ENCODE assay signal across 25 cellular contexts in the genomic region with DNA sequence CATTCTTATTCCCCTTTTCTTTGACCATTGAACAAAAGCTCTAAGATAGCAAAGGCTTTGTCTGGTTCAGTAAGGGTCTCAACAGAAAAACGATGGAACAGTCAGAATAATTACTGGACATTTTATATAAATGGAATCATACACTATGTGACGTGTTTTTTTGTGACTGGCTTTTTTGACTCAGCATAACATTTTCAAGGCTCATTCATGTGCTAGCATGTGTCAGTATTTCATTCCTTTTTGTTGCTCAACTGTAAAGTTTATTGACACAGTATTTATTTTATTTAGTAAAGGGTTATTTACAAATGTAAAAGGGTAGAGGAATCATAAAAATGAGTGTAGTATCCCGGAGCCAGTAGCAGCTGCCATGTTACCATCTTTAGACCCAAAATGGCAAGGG.
"Had no signal": no experiment of that assay in that cellular context is flagged by ENCODE, and none has a peak within 500 bp of the region (broad histone marks: within the 10 kb centered on the region; RNA-seq: fewer than 3 reads in every experiment).

No MANE protein-coding gene starts in this region.

- H3K27ac ChIP-seq: stomach, suprapubic skin, testis, thoracic aorta, thyroid gland, tibial artery, tibial nerve, transverse colon, upper lobe of left lung, upper lobe of right lung, uterus, vagina had no signal

- H3K4me3 ChIP-seq: stomach, suprapubic skin, testis, thoracic aorta, thyroid gland, tibial artery, tibial nerve, transverse colon, upper lobe of left lung, upper lobe of right lung, uterus, vagina had no signal

- H3K27me3 ChIP-seq: stomach, suprapubic skin, testis, thyroid gland, tibial artery, tibial nerve, transverse colon, upper lobe of left lung, upper lobe of right lung, uterus, vagina had no signal

- FAIRE-seq: urothelium cell line had no signal

- DNase-seq: stimulated activated CD4-positive, alpha-beta T cell treated with anti-CD3 and anti-CD28 coated beads, Interleukin-2, amount 100 ng/mL, for 48 hours; stimulated activated CD4-positive, alpha-beta T cell treated with anti-CD3 and anti-CD28 coated beads, Interleukin-4, amount 100 ng/mL, for 1 hour; stimulated activated CD4-positive, alpha-beta T cell treated with anti-CD3 and anti-CD28 coated beads, Interleukin-4, amount 100 ng/mL, for 24 hours; stimulated activated CD4-positive, alpha-beta T cell treated with anti-CD3 and anti-CD28 coated beads, Interleukin-4, amount 100 ng/mL, for 4 hours; stimulated activated CD8-positive, alpha-beta memory T cell treated with anti-CD3 and anti-CD28 coated beads, Interleukin-4, amount 100 ng/mL, for 48 hours; stimulated activated naive B cell treated with anti-CD40 and anti-IgM and Interleukin-4, amounts not matched to agents 10 μg/mL and 1 μg/mL and 100 μg/mL, for 72 hours; stimulated activated naive CD4-positive, alpha-beta T cell; stimulated activated naive CD4-positive, alpha-beta T cell treated with Interleukin-2 at 50 U/mL for 16 hours; stimulated activated naive CD8-positive, alpha-beta T cell treated with anti-CD3 and anti-CD28 coated beads, Interleukin-15, amount 100 ng/mL, for 72 hours; stimulated activated naive CD8-positive, alpha-beta T cell treated with anti-CD3 and anti-CD28 coated beads, Interleukin-15, Interleukin-2, amounts not matched to agents 100 U/mL and 50 U/mL, for 24 hours; stomach; substantia nigra; testis; thyroid gland; tibial artery; transverse colon; trophoblast cell; upper lobe of left lung; upper lobe of right lung; uterus had no signal

- H3K36me3 ChIP-seq: stomach, suprapubic skin, thoracic aorta, thyroid gland, tibial artery, tibial nerve, transverse colon, upper lobe of left lung, upper lobe of right lung, uterus, vagina had no signal
